Comparison of ENCODE assay signal across 1 cellular context in the genomic region with DNA sequence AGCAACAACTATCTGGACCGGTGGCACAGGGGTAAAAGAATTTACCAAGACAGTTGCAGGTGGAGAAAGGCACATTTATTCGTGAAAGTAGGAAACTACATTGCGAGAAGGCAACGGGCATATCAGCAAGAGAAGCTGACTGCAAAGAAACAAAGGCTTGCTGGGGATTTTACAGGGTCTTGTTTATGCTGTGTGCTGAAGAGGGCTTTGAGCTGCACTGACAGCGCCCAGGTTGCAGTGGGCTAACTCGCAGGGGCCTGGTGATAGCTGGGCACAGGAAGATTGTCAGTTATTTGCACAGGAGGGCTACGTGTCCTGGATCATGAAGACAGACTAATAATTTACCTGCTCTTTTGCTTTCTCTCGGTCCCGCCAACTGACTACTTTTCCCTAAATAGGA.
TF ChIP-seq lines count a peak whose summit lies in the region.

No MANE protein-coding gene starts in this region.

TF ChIP-seq in WTC11, 78 proteins besides CTCF, POLR2A, EP300 and RAD21:
- TF ChIP-seq ZNF263 (CRISPR knock-in tag; IDR thresholded peaks at IDR 0.05; ENCODE audit: low read depth), result no peak
- TF ChIP-seq, protein P1, sequence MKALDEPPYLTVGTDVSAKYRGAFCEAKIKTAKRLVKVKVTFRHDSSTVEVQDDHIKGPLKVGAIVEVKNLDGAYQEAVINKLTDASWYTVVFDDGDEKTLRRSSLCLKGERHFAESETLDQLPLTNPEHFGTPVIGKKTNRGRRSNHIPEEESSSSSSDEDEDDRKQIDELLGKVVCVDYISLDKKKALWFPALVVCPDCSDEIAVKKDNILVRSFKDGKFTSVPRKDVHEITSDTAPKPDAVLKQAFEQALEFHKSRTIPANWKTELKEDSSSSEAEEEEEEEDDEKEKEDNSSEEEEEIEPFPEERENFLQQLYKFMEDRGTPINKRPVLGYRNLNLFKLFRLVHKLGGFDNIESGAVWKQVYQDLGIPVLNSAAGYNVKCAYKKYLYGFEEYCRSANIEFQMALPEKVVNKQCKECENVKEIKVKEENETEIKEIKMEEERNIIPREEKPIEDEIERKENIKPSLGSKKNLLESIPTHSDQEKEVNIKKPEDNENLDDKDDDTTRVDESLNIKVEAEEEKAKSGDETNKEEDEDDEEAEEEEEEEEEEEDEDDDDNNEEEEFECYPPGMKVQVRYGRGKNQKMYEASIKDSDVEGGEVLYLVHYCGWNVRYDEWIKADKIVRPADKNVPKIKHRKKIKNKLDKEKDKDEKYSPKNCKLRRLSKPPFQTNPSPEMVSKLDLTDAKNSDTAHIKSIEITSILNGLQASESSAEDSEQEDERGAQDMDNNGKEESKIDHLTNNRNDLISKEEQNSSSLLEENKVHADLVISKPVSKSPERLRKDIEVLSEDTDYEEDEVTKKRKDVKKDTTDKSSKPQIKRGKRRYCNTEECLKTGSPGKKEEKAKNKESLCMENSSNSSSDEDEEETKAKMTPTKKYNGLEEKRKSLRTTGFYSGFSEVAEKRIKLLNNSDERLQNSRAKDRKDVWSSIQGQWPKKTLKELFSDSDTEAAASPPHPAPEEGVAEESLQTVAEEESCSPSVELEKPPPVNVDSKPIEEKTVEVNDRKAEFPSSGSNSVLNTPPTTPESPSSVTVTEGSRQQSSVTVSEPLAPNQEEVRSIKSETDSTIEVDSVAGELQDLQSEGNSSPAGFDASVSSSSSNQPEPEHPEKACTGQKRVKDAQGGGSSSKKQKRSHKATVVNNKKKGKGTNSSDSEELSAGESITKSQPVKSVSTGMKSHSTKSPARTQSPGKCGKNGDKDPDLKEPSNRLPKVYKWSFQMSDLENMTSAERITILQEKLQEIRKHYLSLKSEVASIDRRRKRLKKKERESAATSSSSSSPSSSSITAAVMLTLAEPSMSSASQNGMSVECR (CRISPR knock-in tag; IDR thresholded peaks at IDR 0.05; ENCODE audit: borderline replicate concordance), result no peak
- no peak for TF ChIP-seq ESRRA (CRISPR knock-in tag; IDR thresholded peaks at IDR 0.05; ENCODE audit: borderline replicate concordance)
- TF ChIP-seq, protein P2, sequence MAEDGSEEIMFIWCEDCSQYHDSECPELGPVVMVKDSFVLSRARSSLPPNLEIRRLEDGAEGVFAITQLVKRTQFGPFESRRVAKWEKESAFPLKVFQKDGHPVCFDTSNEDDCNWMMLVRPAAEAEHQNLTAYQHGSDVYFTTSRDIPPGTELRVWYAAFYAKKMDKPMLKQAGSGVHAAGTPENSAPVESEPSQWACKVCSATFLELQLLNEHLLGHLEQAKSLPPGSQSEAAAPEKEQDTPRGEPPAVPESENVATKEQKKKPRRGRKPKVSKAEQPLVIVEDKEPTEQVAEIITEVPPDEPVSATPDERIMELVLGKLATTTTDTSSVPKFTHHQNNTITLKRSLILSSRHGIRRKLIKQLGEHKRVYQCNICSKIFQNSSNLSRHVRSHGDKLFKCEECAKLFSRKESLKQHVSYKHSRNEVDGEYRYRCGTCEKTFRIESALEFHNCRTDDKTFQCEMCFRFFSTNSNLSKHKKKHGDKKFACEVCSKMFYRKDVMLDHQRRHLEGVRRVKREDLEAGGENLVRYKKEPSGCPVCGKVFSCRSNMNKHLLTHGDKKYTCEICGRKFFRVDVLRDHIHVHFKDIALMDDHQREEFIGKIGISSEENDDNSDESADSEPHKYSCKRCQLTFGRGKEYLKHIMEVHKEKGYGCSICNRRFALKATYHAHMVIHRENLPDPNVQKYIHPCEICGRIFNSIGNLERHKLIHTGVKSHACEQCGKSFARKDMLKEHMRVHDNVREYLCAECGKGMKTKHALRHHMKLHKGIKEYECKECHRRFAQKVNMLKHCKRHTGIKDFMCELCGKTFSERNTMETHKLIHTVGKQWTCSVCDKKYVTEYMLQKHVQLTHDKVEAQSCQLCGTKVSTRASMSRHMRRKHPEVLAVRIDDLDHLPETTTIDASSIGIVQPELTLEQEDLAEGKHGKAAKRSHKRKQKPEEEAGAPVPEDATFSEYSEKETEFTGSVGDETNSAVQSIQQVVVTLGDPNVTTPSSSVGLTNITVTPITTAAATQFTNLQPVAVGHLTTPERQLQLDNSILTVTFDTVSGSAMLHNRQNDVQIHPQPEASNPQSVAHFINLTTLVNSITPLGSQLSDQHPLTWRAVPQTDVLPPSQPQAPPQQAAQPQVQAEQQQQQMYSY (CRISPR knock-in tag; IDR thresholded peaks at IDR 0.05), result no peak
- TF ChIP-seq MXD4 (CRISPR knock-in tag; IDR thresholded peaks at IDR 0.05; ENCODE audit: borderline replicate concordance), result no peak
- TF ChIP-seq TEAD4 (CRISPR knock-in tag; IDR thresholded peaks at IDR 0.05), result no peak
